ENCODE assay signal across 8 cellular contexts in genomic region chr19:48398329-48399235, GRCh38. TPM values are rescaled to one million over a fixed set of nuclear protein-coding genes. Genes with fewer than 3 reads are reported as not detected.
A peak's percentile ranks its signal among the peaks of the same experiment; 100 is the strongest.
DNase-seq lines count a peak whose midpoint lies in the region; ATAC-seq and TF ChIP-seq lines count a peak whose summit lies in the region.

No MANE protein-coding gene starts in this region.

- peak overlapping the region; percentile 63; the same call in 1 of the 2 replicates for H2AFZ ChIP-seq in MM.1S (ENCODE audit: low read length)

- no peaks in the 10 kb centered on the region for H3K9me2 ChIP-seq in MM.1S (replicated peaks; ENCODE audit: insufficient read depth, low read length)

- H3K9me3 ChIP-seq in MM.1S (replicated peaks; ENCODE audit: insufficient read depth, low read length) (no peaks in the 10 kb centered on the region), ascending aorta (no peaks in the 10 kb centered on the region), iPS DF 6.9 (ENCODE audit: control insufficient read depth, insufficient read depth, low read length) (no peaks in the 10 kb centered on the region)

- peak overlapping the region; percentile 99 for H3K4me2 ChIP-seq in MM.1S (ENCODE audit: low read depth, low read length)

- H3K4me1 ChIP-seq in MM.1S (ENCODE audit: low read length), result peaks cover 17% of the 10 kb centered on the region
- peaks cover 0 to 5% of the 10 kb centered on the region in 2 donors for H3K4me1 ChIP-seq in ascending aorta
- H3K4me1 ChIP-seq in iPS DF 6.9 (ENCODE audit: control insufficient read depth, insufficient read depth, low read length), result peaks cover 10% of the 10 kb centered on the region

- peak overlapping the region; percentile 91 for H3K4me3 Mint-ChIP-seq in T-helper 1 cell treated with Interleukin-12 subunit alpha and Interleukin-12 subunit beta and Interleukin-4 antibody, amounts not matched to agents 30 μg/mL and 1 μg/mL, for 36 hours

- H3K79me2 ChIP-seq in MM.1S (ENCODE audit: low read length), result peaks cover 6% of the 10 kb centered on the region; the same call in 1 of the 2 replicates

- no peak for TF ChIP-seq CTCF in AG10803 (conservative IDR thresholded peaks at IDR 0.05; ENCODE audit: low read length)
- TF ChIP-seq CTCF in MM.1S (IDR thresholded peaks at IDR 0.05; ENCODE audit: low read length), result no peak
- no peak for TF ChIP-seq CTCF in ascending aorta (IDR thresholded peaks at IDR 0.05)

- H3K4me1 Mint-ChIP-seq in T-helper 1 cell treated with Interleukin-12 subunit alpha and Interleukin-12 subunit beta and Interleukin-4 antibody, amounts not matched to agents 30 μg/mL and 1 μg/mL, for 36 hours (ENCODE audit: low read depth), result peaks cover 31% of the 10 kb centered on the region

- no peaks in the 10 kb centered on the region for H4K20me1 ChIP-seq in MM.1S (ENCODE audit: insufficient read depth, low read length)

- peak overlapping the region; percentile 78 for H3K9ac ChIP-seq in MM.1S (ENCODE audit: low read length)

- ATAC-seq in HG03025 (IDR thresholded peaks at IDR 0.05; ENCODE audit: low FRiP score, unreplicated experiment), result no peak

- WGBS in iPS DF 6.9 (ENCODE audit: insufficient coverage, insufficient read length), result no CpG with 5 or more reads among the region's 109 CpGs

- peaks cover 4% of the 10 kb centered on the region for H3K9me3 Mint-ChIP-seq in T-helper 1 cell treated with Interleukin-12 subunit alpha and Interleukin-12 subunit beta and Interleukin-4 antibody, amounts not matched to agents 30 μg/mL and 1 μg/mL, for 36 hours

- H3K27me3 Mint-ChIP-seq in T-helper 1 cell treated with Interleukin-12 subunit alpha and Interleukin-12 subunit beta and Interleukin-4 antibody, amounts not matched to agents 30 μg/mL and 1 μg/mL, for 36 hours (ENCODE audit: low read depth), result peaks cover 53% of the 10 kb centered on the region

- intact Hi-C loops in ascending aorta (cut with DNase I), result no loop called here

- H3K4me3 ChIP-seq in AG10803 (ENCODE audit: low read length) (peak overlapping the region; percentile 68), MM.1S (ENCODE audit: low read length) (peak overlapping the region; percentile 76), ascending aorta (peak overlapping the region; percentile 40 to 59), iPS DF 6.9 (ENCODE audit: low read length) (peak overlapping the region; percentile 74)

- H3K27ac ChIP-seq in MM.1S (ENCODE audit: low read length) (no peak overlapping the region), ascending aorta (no peak overlapping the region), iPS DF 6.9 (ENCODE audit: low read length) (no peak overlapping the region)

- peak overlapping the region; percentile 36 for H3K27ac Mint-ChIP-seq in T-helper 1 cell treated with Interleukin-12 subunit alpha and Interleukin-12 subunit beta and Interleukin-4 antibody, amounts not matched to agents 30 μg/mL and 1 μg/mL, for 36 hours

- H3K36me3 ChIP-seq in MM.1S (replicated peaks; ENCODE audit: insufficient read depth, low read length), result no peaks in the 10 kb centered on the region
- no peaks in the 10 kb centered on the region for H3K36me3 ChIP-seq in ascending aorta
- no peaks in the 10 kb centered on the region for H3K36me3 ChIP-seq in iPS DF 6.9 (ENCODE audit: control insufficient read depth, insufficient read depth, low read length)

- DNase-seq in AG10803 (ENCODE audit: low read depth) (peak; percentile 84), GM19238 (ENCODE audit: insufficient read length, low spot score) (peak; percentile 87), MM.1S (peak; percentile 91), ascending aorta (ENCODE audit: low spot score in 2 of 2) (peak in 1 of 2 donors; percentile 80), iPS DF 6.9 (ENCODE audit: low read depth, low spot score) (no peak)
- DNase-seq in stimulated activated CD4-positive, alpha-beta T cell treated with anti-CD3 and anti-CD28 coated beads, Interleukin-12 subunit alpha, Interleukin-12 subunit beta, amount 100 ng/mL, for 24 hours (ENCODE audit: low read depth in 2 of 2), result peak; percentile 63 to 76

- H3F3A ChIP-seq in MM.1S (ENCODE audit: insufficient read depth, low read length), result peaks cover 17% of the 10 kb centered on the region

- H3K36me3 Mint-ChIP-seq in T-helper 1 cell treated with Interleukin-12 subunit alpha and Interleukin-12 subunit beta and Interleukin-4 antibody, amounts not matched to agents 30 μg/mL and 1 μg/mL, for 36 hours (ENCODE audit: low read depth), result peaks cover 9% of the 10 kb centered on the region

- H3K27me3 ChIP-seq in MM.1S (replicated peaks; ENCODE audit: insufficient read depth, low read length) (peaks cover 39% of the 10 kb centered on the region), ascending aorta (peaks cover 35% of the 10 kb centered on the region), iPS DF 6.9 (ENCODE audit: control insufficient read depth, insufficient read depth, low read length) (peaks cover 12% of the 10 kb centered on the region; the same call in 1 of the 2 replicates)

RNA-seq across cellular contexts. Expression of gene GRIN2D, which starts 5.1 kb away (rescaled TPM):
- 0.64 TPM for total RNA-seq in ascending aorta

RNA-seq across cellular contexts. Expression of gene KDELR1, which starts 7.2 kb away (rescaled TPM):
- total RNA-seq in ascending aorta, result 183 TPM

RNA-seq across cellular contexts. Expression of gene SYNGR4, which starts 34.4 kb away (rescaled TPM):
- total RNA-seq in ascending aorta, result not detected

RNA-seq across cellular contexts. Expression of gene TMEM143, which starts 34.8 kb away (rescaled TPM):
- 25.3 TPM for total RNA-seq in ascending aorta

RNA-seq across cellular contexts. Expression of gene GRWD1, which starts 47.2 kb away (rescaled TPM):
- 16.0 TPM for total RNA-seq in ascending aorta
